In the genomic region with DNA sequence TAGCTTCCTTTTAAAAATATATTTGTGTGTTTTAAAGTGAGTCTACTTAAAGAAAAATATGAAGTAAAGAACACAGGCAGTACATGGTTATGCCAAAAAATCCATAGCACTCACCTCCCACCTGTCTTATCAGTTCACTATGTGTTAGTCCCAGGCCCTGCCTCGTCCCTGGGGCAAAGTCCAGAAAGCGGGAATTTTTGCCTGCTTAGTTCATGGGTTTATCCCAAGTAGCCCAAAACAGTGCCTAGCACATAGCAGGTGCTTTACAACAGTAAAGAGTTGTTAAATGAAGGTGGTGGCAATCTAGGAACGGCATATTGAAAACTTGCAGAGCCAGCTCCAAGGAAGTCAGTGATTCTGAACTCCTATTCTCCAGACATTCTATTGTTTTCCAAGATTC, we compare ENCODE assay signal across 1 cellular context.
TF ChIP-seq lines count a peak whose summit lies in the region.

No MANE protein-coding gene starts in this region.

TF ChIP-seq in HepG2, 621 proteins besides CTCF, POLR2A, EP300 and RAD21 (continued from another document):
- TF ChIP-seq, protein P1, sequence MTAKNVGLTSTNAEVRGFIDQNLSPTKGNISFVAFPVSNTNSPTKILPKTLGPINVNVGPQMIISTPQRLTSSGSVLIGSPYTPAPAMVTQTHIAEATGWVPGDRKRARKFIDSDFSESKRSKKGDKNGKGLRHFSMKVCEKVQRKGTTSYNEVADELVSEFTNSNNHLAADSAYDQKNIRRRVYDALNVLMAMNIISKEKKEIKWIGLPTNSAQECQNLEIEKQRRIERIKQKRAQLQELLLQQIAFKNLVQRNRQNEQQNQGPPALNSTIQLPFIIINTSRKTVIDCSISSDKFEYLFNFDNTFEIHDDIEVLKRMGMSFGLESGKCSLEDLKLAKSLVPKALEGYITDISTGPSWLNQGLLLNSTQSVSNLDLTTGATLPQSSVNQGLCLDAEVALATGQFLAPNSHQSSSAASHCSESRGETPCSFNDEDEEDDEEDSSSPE (CRISPR knock-in tag; IDR thresholded peaks at IDR 0.05), result peak; percentile 62; the same call in 1 of the 2 replicates
- TF ChIP-seq PHF21A (CRISPR knock-in tag; IDR thresholded peaks at IDR 0.05) (peak; percentile 34; the same call in 1 of the 2 replicates), ATF2 (CRISPR knock-in tag; IDR thresholded peaks at IDR 0.05) (0 out of 2 replicates have a peak, but pooled peaks have one; percentile 31), LCORL (IDR thresholded peaks at IDR 0.05) (no peak), LCORL (CRISPR knock-in tag; IDR thresholded peaks at IDR 0.05) (peak; percentile 91), TEAD3 (CRISPR knock-in tag; optimal IDR thresholded peaks at IDR 0.05; ENCODE audit: borderline replicate concordance) (peak; percentile 50), SNAI1 (CRISPR knock-in tag; IDR thresholded peaks at IDR 0.05; ENCODE audit: borderline replicate concordance) (0 out of 2 replicates have a peak, but pooled peaks have one; percentile 54), NFKB2 (CRISPR knock-in tag; IDR thresholded peaks at IDR 0.05; ENCODE audit: borderline replicate concordance) (no peak), XRCC5 (optimal IDR thresholded peaks at IDR 0.05; ENCODE audit: low read length) (peak; percentile 23), FOSL2 (CRISPR knock-in tag; IDR thresholded peaks at IDR 0.05) (0 out of 2 replicates have a peak, but pooled peaks have one; percentile 37), ZNF788 (CRISPR knock-in tag; IDR thresholded peaks at IDR 0.05; ENCODE audit: borderline replicate concordance) (no peak), TFDP1 (CRISPR knock-in tag; IDR thresholded peaks at IDR 0.05; ENCODE audit: borderline replicate concordance) (peak; percentile 48; the same call in 1 of the 2 replicates), JUN (CRISPR knock-in tag; IDR thresholded peaks at IDR 0.05) (peak; percentile 81), KAT8 (CRISPR knock-in tag; IDR thresholded peaks at IDR 0.05) (no peak), TARDBP (CRISPR knock-in tag; IDR thresholded peaks at IDR 0.05) (no peak), HNF4G (IDR thresholded peaks at IDR 0.05; ENCODE audit: borderline replicate concordance, low read depth, low read length) (peak; percentile 55; the same call in 1 of the 2 replicates), HNF4G (CRISPR knock-in tag; IDR thresholded peaks at IDR 0.05; ENCODE audit: borderline replicate concordance, low read depth) (no peak), SOX13 (IDR thresholded peaks at IDR 0.05) (no peak), SOX13 (CRISPR knock-in tag; conservative IDR thresholded peaks at IDR 0.05 in 1 of 2, IDR thresholded peaks at IDR 0.05 in 1 of 2) (0 out of 4 replicates have a peak, but pooled peaks of 1 of the 2 experiments have one; percentile 10)
- TF ChIP-seq, protein P2, sequence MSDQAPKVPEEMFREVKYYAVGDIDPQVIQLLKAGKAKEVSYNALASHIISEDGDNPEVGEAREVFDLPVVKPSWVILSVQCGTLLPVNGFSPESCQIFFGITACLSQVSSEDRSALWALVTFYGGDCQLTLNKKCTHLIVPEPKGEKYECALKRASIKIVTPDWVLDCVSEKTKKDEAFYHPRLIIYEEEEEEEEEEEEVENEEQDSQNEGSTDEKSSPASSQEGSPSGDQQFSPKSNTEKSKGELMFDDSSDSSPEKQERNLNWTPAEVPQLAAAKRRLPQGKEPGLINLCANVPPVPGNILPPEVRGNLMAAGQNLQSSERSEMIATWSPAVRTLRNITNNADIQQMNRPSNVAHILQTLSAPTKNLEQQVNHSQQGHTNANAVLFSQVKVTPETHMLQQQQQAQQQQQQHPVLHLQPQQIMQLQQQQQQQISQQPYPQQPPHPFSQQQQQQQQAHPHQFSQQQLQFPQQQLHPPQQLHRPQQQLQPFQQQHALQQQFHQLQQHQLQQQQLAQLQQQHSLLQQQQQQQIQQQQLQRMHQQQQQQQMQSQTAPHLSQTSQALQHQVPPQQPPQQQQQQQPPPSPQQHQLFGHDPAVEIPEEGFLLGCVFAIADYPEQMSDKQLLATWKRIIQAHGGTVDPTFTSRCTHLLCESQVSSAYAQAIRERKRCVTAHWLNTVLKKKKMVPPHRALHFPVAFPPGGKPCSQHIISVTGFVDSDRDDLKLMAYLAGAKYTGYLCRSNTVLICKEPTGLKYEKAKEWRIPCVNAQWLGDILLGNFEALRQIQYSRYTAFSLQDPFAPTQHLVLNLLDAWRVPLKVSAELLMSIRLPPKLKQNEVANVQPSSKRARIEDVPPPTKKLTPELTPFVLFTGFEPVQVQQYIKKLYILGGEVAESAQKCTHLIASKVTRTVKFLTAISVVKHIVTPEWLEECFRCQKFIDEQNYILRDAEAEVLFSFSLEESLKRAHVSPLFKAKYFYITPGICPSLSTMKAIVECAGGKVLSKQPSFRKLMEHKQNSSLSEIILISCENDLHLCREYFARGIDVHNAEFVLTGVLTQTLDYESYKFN (CRISPR knock-in tag; conservative IDR thresholded peaks at IDR 0.05), result peak; percentile 48; the same call in 1 of the 2 replicates
- TF ChIP-seq, protein P3, sequence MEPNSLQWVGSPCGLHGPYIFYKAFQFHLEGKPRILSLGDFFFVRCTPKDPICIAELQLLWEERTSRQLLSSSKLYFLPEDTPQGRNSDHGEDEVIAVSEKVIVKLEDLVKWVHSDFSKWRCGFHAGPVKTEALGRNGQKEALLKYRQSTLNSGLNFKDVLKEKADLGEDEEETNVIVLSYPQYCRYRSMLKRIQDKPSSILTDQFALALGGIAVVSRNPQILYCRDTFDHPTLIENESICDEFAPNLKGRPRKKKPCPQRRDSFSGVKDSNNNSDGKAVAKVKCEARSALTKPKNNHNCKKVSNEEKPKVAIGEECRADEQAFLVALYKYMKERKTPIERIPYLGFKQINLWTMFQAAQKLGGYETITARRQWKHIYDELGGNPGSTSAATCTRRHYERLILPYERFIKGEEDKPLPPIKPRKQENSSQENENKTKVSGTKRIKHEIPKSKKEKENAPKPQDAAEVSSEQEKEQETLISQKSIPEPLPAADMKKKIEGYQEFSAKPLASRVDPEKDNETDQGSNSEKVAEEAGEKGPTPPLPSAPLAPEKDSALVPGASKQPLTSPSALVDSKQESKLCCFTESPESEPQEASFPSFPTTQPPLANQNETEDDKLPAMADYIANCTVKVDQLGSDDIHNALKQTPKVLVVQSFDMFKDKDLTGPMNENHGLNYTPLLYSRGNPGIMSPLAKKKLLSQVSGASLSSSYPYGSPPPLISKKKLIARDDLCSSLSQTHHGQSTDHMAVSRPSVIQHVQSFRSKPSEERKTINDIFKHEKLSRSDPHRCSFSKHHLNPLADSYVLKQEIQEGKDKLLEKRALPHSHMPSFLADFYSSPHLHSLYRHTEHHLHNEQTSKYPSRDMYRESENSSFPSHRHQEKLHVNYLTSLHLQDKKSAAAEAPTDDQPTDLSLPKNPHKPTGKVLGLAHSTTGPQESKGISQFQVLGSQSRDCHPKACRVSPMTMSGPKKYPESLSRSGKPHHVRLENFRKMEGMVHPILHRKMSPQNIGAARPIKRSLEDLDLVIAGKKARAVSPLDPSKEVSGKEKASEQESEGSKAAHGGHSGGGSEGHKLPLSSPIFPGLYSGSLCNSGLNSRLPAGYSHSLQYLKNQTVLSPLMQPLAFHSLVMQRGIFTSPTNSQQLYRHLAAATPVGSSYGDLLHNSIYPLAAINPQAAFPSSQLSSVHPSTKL (CRISPR knock-in tag; IDR thresholded peaks at IDR 0.05), result 0 out of 2 replicates have a peak, but pooled peaks have one; percentile 29
